10 cellular contexts compared by ENCODE assay signal in genomic region chr3:94378322-94378721, GRCh38.
"Had no signal": no experiment of that assay in that cellular context is flagged by ENCODE, and none has a peak within 500 bp of the region (broad histone marks: within the 10 kb centered on the region; RNA-seq: fewer than 3 reads in every experiment).

No MANE protein-coding gene starts in this region.

- H3K9me3 ChIP-seq: HAP-1 had no signal

- H2AFZ ChIP-seq: GM23248 had no signal

- ATAC-seq: HCT116, K562 had no signal

- H3K36me3 ChIP-seq: HAP-1 had no signal

- DNase-seq: GM23248, GOT3, H7, HFFc6, IMR-90 had no signal

- FAIRE-seq: HTR-8/SVneo, K562 had no signal

- H3K27ac ChIP-seq: GM23248, HL-60 had no signal

- H3K4me3 ChIP-seq: GM23248, HAP-1, K562 had no signal
